ENCODE assay signal across 18 cellular contexts in the genomic region with DNA sequence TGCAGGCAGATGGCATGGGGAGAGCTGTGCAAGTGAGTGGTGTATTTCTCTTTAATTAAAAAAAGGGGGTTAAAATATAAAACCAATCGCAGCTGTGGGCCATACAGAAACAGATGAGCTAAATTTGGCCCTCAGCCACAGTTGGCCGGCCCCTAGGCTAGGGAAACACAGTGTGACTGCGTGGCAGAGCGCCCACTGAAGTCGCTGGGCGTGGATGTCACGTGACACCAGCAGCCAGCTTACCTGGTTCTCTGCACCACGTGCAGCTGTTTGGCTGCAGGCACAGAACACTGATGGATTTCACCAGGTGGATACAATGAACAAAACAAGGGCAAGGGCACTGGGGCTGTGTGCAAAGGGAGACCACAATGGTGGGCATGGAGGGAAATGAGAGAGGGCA.
DNase-seq lines count a peak whose midpoint lies in the region; ATAC-seq and TF ChIP-seq lines count a peak whose summit lies in the region.
"Had no signal": no experiment of that assay in that cellular context is flagged by ENCODE, and none has a peak within 500 bp of the region (broad histone marks: within the 10 kb centered on the region; RNA-seq: fewer than 3 reads in every experiment).

No MANE protein-coding gene starts in this region.

- H3K27me3 ChIP-seq in right atrium auricular region = no peaks in the 10 kb centered on the region
- H3K27me3 ChIP-seq: BLaER1 treated with 17β-estradiol and CSF1 and Interleukin-3, amounts not matched to agents 10 nM and 100 nM; SJSA1 had no signal

- H3K27ac Mint-ChIP-seq in nephron progenitor cell = peak overlapping the region; percentile 46
- no peak overlapping the region for H3K27ac Mint-ChIP-seq in activated T-cell treated with anti-CD3 and anti-CD28 coated beads, Interleukin-2, amount 50 U/mL, for 24 hours

- TF ChIP-seq CTCF in right atrium auricular region (IDR thresholded peaks at IDR 0.05) = no peak
- TF ChIP-seq CTCF in nephron progenitor cell (IDR thresholded peaks at IDR 0.05) = no peak

- H3K27me3 Mint-ChIP-seq in nephron progenitor cell (ENCODE audit: low read depth, poor library complexity) = no peaks in the 10 kb centered on the region
- no peaks in the 10 kb centered on the region for H3K27me3 Mint-ChIP-seq in activated T-cell treated with anti-CD3 and anti-CD28 coated beads, Interleukin-2, amount 50 U/mL, for 24 hours

- intact Hi-C loops in cardiac septum (cut with DNase I) = no loop called here

- H3K4me3 Mint-ChIP-seq in nephron progenitor cell = no peak overlapping the region
- no peak overlapping the region for H3K4me3 Mint-ChIP-seq in activated T-cell treated with anti-CD3 and anti-CD28 coated beads, Interleukin-2, amount 50 U/mL, for 24 hours
- H3K4me3 Mint-ChIP-seq: H9 had no signal

- H3K4me1 Mint-ChIP-seq in nephron progenitor cell = no peaks in the 10 kb centered on the region
- H3K4me1 Mint-ChIP-seq in activated T-cell treated with anti-CD3 and anti-CD28 coated beads, Interleukin-2, amount 50 U/mL, for 24 hours (ENCODE audit: low read depth) = peaks cover 26% of the 10 kb centered on the region
- H3K4me1 Mint-ChIP-seq: H9 had no signal

- no peaks in the 10 kb centered on the region for H3K9me3 Mint-ChIP-seq in nephron progenitor cell
- no peaks in the 10 kb centered on the region for H3K9me3 Mint-ChIP-seq in activated T-cell treated with anti-CD3 and anti-CD28 coated beads, Interleukin-2, amount 50 U/mL, for 24 hours
- H3K9me3 Mint-ChIP-seq: H9 had no signal

- H3K36me3 ChIP-seq in right atrium auricular region = peaks cover 68% of the 10 kb centered on the region

- H3K27ac ChIP-seq in right atrium auricular region = peak overlapping the region in 1 of 2 donors; percentile 32
- H3K27ac ChIP-seq: BLaER1 treated with 17β-estradiol and CSF1 and Interleukin-3, amounts not matched to agents 10 nM and 100 nM; KMS-11; SJSA1 had no signal

- no peak for ATAC-seq in GM18520 (IDR thresholded peaks at IDR 0.05; ENCODE audit: unreplicated experiment)
- ATAC-seq: PC-3 had no signal

- peaks cover 0 to 18% of the 10 kb centered on the region in 2 donors for H3K4me1 ChIP-seq in right atrium auricular region
- H3K4me1 ChIP-seq: SJSA1 had no signal

- peak; percentile 71 for DNase-seq in cardiac septum (ENCODE audit: low spot score)
- DNase-seq in right atrium auricular region (ENCODE audit: low spot score) = no peak
- DNase-seq in NCI-H2196 treated with DMSO at 0.1 percent for 48 hours (lab: John Stamatoyannopoulos, UW; ENCODE audit: unreplicated experiment) = peak; percentile 20
- no peak for DNase-seq in nephron progenitor cell
- no peak for DNase-seq in activated T-cell treated with anti-CD3 and anti-CD28 coated beads, Interleukin-2, amount 50 U/mL, for 24 hours
- no peak for DNase-seq in C1 segment of cervical spinal cord (lab: John Stamatoyannopoulos, UW)
- DNase-seq: DMS79, H9, NCI-H1436, NCI-H1930, NCI-H2171 treated with DMSO at 0.1 percent for 48 hours, NCI-H748 treated with DMSO at 0.1 percent for 48 hours, PC-3, RPMI8226 had no signal

- no peaks in the 10 kb centered on the region for H3K9me3 ChIP-seq in right atrium auricular region
- H3K9me3 ChIP-seq: BLaER1 treated with 17β-estradiol and CSF1 and Interleukin-3, amounts not matched to agents 10 nM and 100 nM; SJSA1 had no signal

- H3K36me3 Mint-ChIP-seq in nephron progenitor cell (ENCODE audit: low read depth) = peaks cover 86% of the 10 kb centered on the region
- H3K36me3 Mint-ChIP-seq in activated T-cell treated with anti-CD3 and anti-CD28 coated beads, Interleukin-2, amount 50 U/mL, for 24 hours (ENCODE audit: low read depth) = peaks cover 100% of the 10 kb centered on the region

- no peak overlapping the region for H3K4me3 ChIP-seq in right atrium auricular region
- H3K4me3 ChIP-seq: BLaER1 treated with 17β-estradiol and CSF1 and Interleukin-3, amounts not matched to agents 10 nM and 100 nM; SJSA1 had no signal

Comparison
In these comparisons a context has a peak if more than half of its experiments do, and no peak if none do; other contexts are left out.
1. DNase-seq: peak in cardiac septum (single experiment) and NCI-H2196 treated with DMSO at 0.1 percent for 48 hours (single experiment); none in right atrium auricular region (single experiment), nephron progenitor cell (single experiment), activated T-cell treated with anti-CD3 and anti-CD28 coated beads, Interleukin-2, amount 50 U/mL, for 24 hours (single experiment) and C1 segment of cervical spinal cord (0 of 14).